17 cellular contexts compared by ENCODE assay signal in the genomic region with DNA sequence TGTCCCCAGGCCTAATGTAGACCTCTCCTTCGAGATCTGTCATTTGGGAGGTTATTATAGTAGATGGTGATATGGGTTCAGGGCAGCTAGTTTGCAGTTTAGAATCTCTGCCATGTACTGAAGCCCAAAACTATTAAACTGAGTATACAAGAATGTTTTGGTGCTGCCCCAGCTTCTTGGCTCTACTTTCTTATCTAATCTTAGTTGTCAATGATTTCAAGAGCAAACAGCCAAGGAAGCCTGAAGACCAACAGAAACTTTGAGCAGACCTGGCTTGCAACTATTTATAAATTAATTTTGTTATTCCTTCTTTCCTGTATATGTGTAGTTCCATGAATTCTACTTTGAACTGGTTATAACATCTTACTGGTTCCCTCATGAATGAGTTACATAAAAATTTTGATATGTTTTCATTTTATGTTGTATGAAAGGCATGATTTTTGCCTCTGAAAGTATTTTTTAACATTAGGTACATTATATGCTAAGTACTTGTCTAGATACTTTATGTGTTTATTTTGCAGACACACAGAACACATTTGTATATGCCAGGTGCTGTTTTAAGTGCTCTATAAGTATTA.
"Had no signal": no experiment of that assay in that cellular context is flagged by ENCODE, and none has a peak within 500 bp of the region (broad histone marks: within the 10 kb centered on the region; RNA-seq: fewer than 3 reads in every experiment).

No MANE protein-coding gene starts in this region.

- DNase-seq: activated naive CD4-positive, alpha-beta T cell; activated naive CD8-positive, alpha-beta T cell treated with anti-CD3 and anti-CD28 coated beads, Interleukin-2, amount 10 ng/mL, durations not matched to agents 7 days and 5 days; amygdala; central memory CD4-positive, alpha-beta T cell; erythroblast; heart right ventricle; immature natural killer cell; kidney glomerular epithelial cell; left ventricle myocardium inferior; naive B cell; ovary; stimulated activated naive B cell treated with anti-CD40 and anti-IgM and Interleukin-4, amounts not matched to agents 10 μg/mL and 1 μg/mL and 100 μg/mL, for 72 hours; T-helper 9 cell had no signal

- H3K27me3 ChIP-seq: gastroesophageal sphincter, heart right ventricle, ovary had no signal

- H3K4me3 Mint-ChIP-seq: activated naive CD8-positive, alpha-beta T cell treated with anti-CD3 and anti-CD28 coated beads, Interleukin-2, amount 10 ng/mL, durations not matched to agents 7 days and 5 days; stimulated activated naive B cell treated with anti-CD40 and anti-IgM and Interleukin-4, amounts not matched to agents 10 μg/mL and 1 μg/mL and 100 μg/mL, for 72 hours had no signal

- H3K27ac Mint-ChIP-seq: activated naive CD8-positive, alpha-beta T cell treated with anti-CD3 and anti-CD28 coated beads, Interleukin-2, amount 10 ng/mL, durations not matched to agents 7 days and 5 days; stimulated activated naive B cell treated with anti-CD40 and anti-IgM and Interleukin-4, amounts not matched to agents 10 μg/mL and 1 μg/mL and 100 μg/mL, for 72 hours had no signal

- H3K36me3 ChIP-seq: gastroesophageal sphincter, heart right ventricle, left ventricle myocardium inferior, ovary had no signal

- FAIRE-seq: endometrium had no signal

- H3K9me3 Mint-ChIP-seq: activated naive CD8-positive, alpha-beta T cell treated with anti-CD3 and anti-CD28 coated beads, Interleukin-2, amount 10 ng/mL, durations not matched to agents 7 days and 5 days; immature natural killer cell; naive B cell; stimulated activated naive B cell treated with anti-CD40 and anti-IgM and Interleukin-4, amounts not matched to agents 10 μg/mL and 1 μg/mL and 100 μg/mL, for 72 hours had no signal

- H3K4me3 ChIP-seq: coronary artery, gastroesophageal sphincter, heart right ventricle, left ventricle myocardium inferior, ovary had no signal

- H3K9me3 ChIP-seq: gastroesophageal sphincter, heart right ventricle, left ventricle myocardium inferior, ovary had no signal

- H3K36me3 Mint-ChIP-seq: naive B cell had no signal

- ATAC-seq: activated CD4-positive, CD25-positive, alpha-beta regulatory T cell treated with anti-CD3 and anti-CD28 coated beads, Interleukin-2, amount 50 U/mL, for 24 hours; gastroesophageal sphincter; heart right ventricle; stimulated activated naive B cell treated with anti-CD40 and anti-IgM and Interleukin-4, amounts not matched to agents 10 μg/mL and 1 μg/mL and 100 μg/mL, for 72 hours had no signal

- H3K27ac ChIP-seq: gastroesophageal sphincter, left ventricle myocardium inferior, ovary had no signal
